21 cellular contexts compared by ENCODE assay signal in genomic region chr7:4013793-4014192, GRCh38.
A peak's percentile ranks its signal among the peaks of the same experiment; 100 is the strongest.
DNase-seq lines count a peak whose midpoint lies in the region; ATAC-seq and TF ChIP-seq lines count a peak whose summit lies in the region.
"Had no signal": no experiment of that assay in that cellular context is flagged by ENCODE, and none has a peak within 500 bp of the region (broad histone marks: within the 10 kb centered on the region; RNA-seq: fewer than 3 reads in every experiment).

No MANE protein-coding gene starts in this region.

- peaks cover 7% of the 10 kb centered on the region for H3K4me1 ChIP-seq in BLaER1
- peaks cover 38% of the 10 kb centered on the region for H3K4me1 ChIP-seq in GM23338 (ENCODE audit: insufficient read depth)
- H3K4me1 ChIP-seq in sigmoid colon, result peaks cover 0 to 16% (median 5%) of the 10 kb centered on the region in 4 donors
- H3K4me1 ChIP-seq in CD8-positive, alpha-beta memory T cell (ENCODE audit: insufficient read depth, low read length), result no peaks in the 10 kb centered on the region
- H3K4me1 ChIP-seq: A549, SJSA1 had no signal

- H3K9me3 ChIP-seq in BLaER1, result peaks cover 19% of the 10 kb centered on the region
- no peaks in the 10 kb centered on the region for H3K9me3 ChIP-seq in sigmoid colon
- no peaks in the 10 kb centered on the region for H3K9me3 ChIP-seq in CD8-positive, alpha-beta memory T cell (ENCODE audit: low read length)

- H3K36me3 ChIP-seq in BLaER1, result no peaks in the 10 kb centered on the region
- H3K36me3 ChIP-seq in GM23338 (ENCODE audit: insufficient read depth), result no peaks in the 10 kb centered on the region
- peaks cover 0 to 5% (median 0%) of the 10 kb centered on the region in 4 donors for H3K36me3 ChIP-seq in sigmoid colon
- H3K36me3 ChIP-seq in CD8-positive, alpha-beta memory T cell (ENCODE audit: insufficient read depth, low read length), result no peaks in the 10 kb centered on the region

- H3K27me3 ChIP-seq in BLaER1, result no peaks in the 10 kb centered on the region
- H3K27me3 ChIP-seq in GM23338 (ENCODE audit: insufficient read depth), result no peaks in the 10 kb centered on the region
- no peaks in the 10 kb centered on the region for H3K27me3 ChIP-seq in sigmoid colon
- no peaks in the 10 kb centered on the region for H3K27me3 ChIP-seq in CD8-positive, alpha-beta memory T cell (ENCODE audit: insufficient read depth, low read length, poor library complexity, severe bottlenecking)
- H3K27me3 ChIP-seq: SJSA1 had no signal

- no peak overlapping the region for H3K4me3 Mint-ChIP-seq in GM23338
- H3K4me3 Mint-ChIP-seq in glutamatergic neuron (ENCODE audit: unreplicated experiment), result peak overlapping the region; percentile 69
- H3K4me3 Mint-ChIP-seq in CD8-positive, alpha-beta memory T cell, result no peak overlapping the region
- H3K4me3 Mint-ChIP-seq: B cell; CD4-positive, CD25-positive, alpha-beta regulatory T cell; IgD-negative memory B cell had no signal

- peaks cover 32% of the 10 kb centered on the region for H3K36me3 Mint-ChIP-seq in GM23338 (ENCODE audit: low read depth)
- H3K36me3 Mint-ChIP-seq in glutamatergic neuron (ENCODE audit: unreplicated experiment), result peaks cover 25% of the 10 kb centered on the region
- no peaks in the 10 kb centered on the region for H3K36me3 Mint-ChIP-seq in CD8-positive, alpha-beta memory T cell
- H3K36me3 Mint-ChIP-seq: IgD-negative memory B cell had no signal

- intact Hi-C loops in sigmoid colon (cut with DNase I), result no loop called here

- H3K27me3 Mint-ChIP-seq in GM23338 (ENCODE audit: insufficient read depth, low read depth, poor library complexity), result peaks cover 5% of the 10 kb centered on the region
- H3K27me3 Mint-ChIP-seq in glutamatergic neuron (ENCODE audit: unreplicated experiment), result peaks cover 16% of the 10 kb centered on the region
- H3K27me3 Mint-ChIP-seq in CD8-positive, alpha-beta memory T cell, result peaks cover 8 to 13% of the 10 kb centered on the region in 2 donors
- H3K27me3 Mint-ChIP-seq: CD4-positive, CD25-positive, alpha-beta regulatory T cell had no signal

- peaks cover 7% of the 10 kb centered on the region; the same call in 1 of the 2 replicates for H3F3A ChIP-seq in GM23338 (replicated peaks; ENCODE audit: low read depth)

- H3K27ac ChIP-seq in BLaER1 (no peak overlapping the region), GM23338 (ENCODE audit: low read depth) (no peak overlapping the region), sigmoid colon (peak overlapping the region in 3 of 4 donors; percentile 14 to 46 (median 26))
- H3K27ac ChIP-seq in CD8-positive, alpha-beta memory T cell (ENCODE audit: low read depth, low read length), result no peak overlapping the region
- H3K27ac ChIP-seq: A549, SJSA1 had no signal

- ATAC-seq in GM23338, result peak; percentile 27; the same call in 2 of the 3 replicates
- ATAC-seq: A549, HCT116, Right ventricle myocardium inferior had no signal

- no peak for DNase-seq in GM23338 (ENCODE audit: low spot score)
- DNase-seq in glutamatergic neuron, result peak; percentile 69
- DNase-seq in sigmoid colon, result no peak
- DNase-seq in activated CD4-positive, CD25-positive, alpha-beta regulatory T cell treated with anti-CD3 and anti-CD28 coated beads, Interleukin-2, amount 50 U/mL, for 72 hours, result no peak
- DNase-seq in CD8-positive, alpha-beta memory T cell, result no peak
- DNase-seq in NOMO-1 treated with DMSO at 0.1 percent for 48 hours (lab: John Stamatoyannopoulos, UW; ENCODE audit: unreplicated experiment), result no peak
- DNase-seq: CD4-positive, CD25-positive, alpha-beta regulatory T cell; COR-L47; DMS 273 treated with DMSO at 0.1 percent for 48 hours; DMS79 treated with DMSO at 0.1 percent for 48 hours; NCI-H1694 treated with DMSO at 0.1 percent for 48 hours; NCI-H2081 treated with DMSO at 0.1 percent for 48 hours; NCI-H2171 treated with DMSO at 0.1 percent for 48 hours; NCI-H524 treated with DMSO at 0.1 percent for 48 hours had no signal

- TF ChIP-seq EP300 in sigmoid colon (IDR thresholded peaks at IDR 0.05), result no peak

- no peak overlapping the region for H3K27ac Mint-ChIP-seq in GM23338
- H3K27ac Mint-ChIP-seq in glutamatergic neuron (ENCODE audit: unreplicated experiment), result peak overlapping the region; percentile 70
- no peak overlapping the region for H3K27ac Mint-ChIP-seq in CD8-positive, alpha-beta memory T cell
- H3K27ac Mint-ChIP-seq: B cell; CD4-positive, CD25-positive, alpha-beta regulatory T cell; IgD-negative memory B cell had no signal

- POLR2A ChIA-PET in CD8-positive, alpha-beta memory T cell (lab: Charles Lee), result no interaction called here

- WGBS in sigmoid colon, 2 donors, result 69 to 86% methylated on average over 10 of the region's 10 CpGs

- no peak overlapping the region for H2AFZ ChIP-seq in GM23338

- H4K20me1 ChIP-seq in BLaER1, result no peaks in the 10 kb centered on the region
- no peaks in the 10 kb centered on the region for H4K20me1 ChIP-seq in GM23338 (replicated peaks; ENCODE audit: insufficient read depth)

- TF ChIP-seq CTCF in GM23338 (conservative IDR thresholded peaks at IDR 0.05; ENCODE audit: low read depth in 2 of 2) (no peak), glutamatergic neuron (IDR thresholded peaks at IDR 0.05; ENCODE audit: partially characterized antibody, unreplicated experiment) (no peak), sigmoid colon (IDR thresholded peaks at IDR 0.05) (no peak)

- H3K9ac ChIP-seq in BLaER1, result no peak overlapping the region

- H3K9me3 Mint-ChIP-seq in GM23338 (peaks cover 17% of the 10 kb centered on the region; the same call in 2 of the 3 replicates), glutamatergic neuron (ENCODE audit: unreplicated experiment) (peaks cover 28% of the 10 kb centered on the region)
- H3K9me3 Mint-ChIP-seq in CD8-positive, alpha-beta memory T cell, result peaks cover 0 to 5% (median 3%) of the 10 kb centered on the region in 5 donors

- H3K4me3 ChIP-seq in BLaER1, result no peak overlapping the region
- no peak overlapping the region for H3K4me3 ChIP-seq in GM23338
- no peak overlapping the region for H3K4me3 ChIP-seq in sigmoid colon
- no peak overlapping the region for H3K4me3 ChIP-seq in CD8-positive, alpha-beta memory T cell (ENCODE audit: low read length)
- H3K4me3 ChIP-seq: A549, SJSA1 had no signal

- H3K9me2 ChIP-seq in GM23338 (ENCODE audit: insufficient read depth), result no peaks in the 10 kb centered on the region; the same call in 1 of the 2 replicates

- H3K4me2 ChIP-seq in BLaER1 (peak overlapping the region; percentile 31), GM23338 (no peak overlapping the region)
- H3K4me2 ChIP-seq: A549 had no signal

- CTCF ChIA-PET in CD8-positive, alpha-beta memory T cell (lab: Charles Lee), result no interaction called here

- H3K79me2 ChIP-seq in GM23338 (replicated peaks; ENCODE audit: insufficient read depth), result no peaks in the 10 kb centered on the region

- peaks cover 41% of the 10 kb centered on the region for H3K4me1 Mint-ChIP-seq in GM23338
- peaks cover 45% of the 10 kb centered on the region for H3K4me1 Mint-ChIP-seq in glutamatergic neuron (ENCODE audit: low read depth, unreplicated experiment)
- H3K4me1 Mint-ChIP-seq in CD8-positive, alpha-beta memory T cell, result no peaks in the 10 kb centered on the region
- H3K4me1 Mint-ChIP-seq: B cell; CD4-positive, CD25-positive, alpha-beta regulatory T cell; IgD-negative memory B cell had no signal

- no peak for TF ChIP-seq POLR2A in sigmoid colon (IDR thresholded peaks at IDR 0.05)

TF ChIP-seq in GM23338, 12 proteins besides CTCF, POLR2A, EP300 and RAD21 (continues in another document):
- no peak for TF ChIP-seq EZH2phosphoT487 (IDR thresholded peaks at IDR 0.05; ENCODE audit: unreplicated experiment)
- TF ChIP-seq EZH2 (IDR thresholded peaks at IDR 0.05; ENCODE audit: low read depth, unreplicated experiment), result no peak
- no peak for TF ChIP-seq POLR2AphosphoS5 (IDR thresholded peaks at IDR 0.05; ENCODE audit: low read depth)
- TF ChIP-seq ZNF331 (CRISPR knock-in tag; IDR thresholded peaks at IDR 0.05; ENCODE audit: low read depth), result no peak
- TF ChIP-seq JUNB (IDR thresholded peaks at IDR 0.05; ENCODE audit: unreplicated experiment), result no peak
- TF ChIP-seq, protein P1, sequence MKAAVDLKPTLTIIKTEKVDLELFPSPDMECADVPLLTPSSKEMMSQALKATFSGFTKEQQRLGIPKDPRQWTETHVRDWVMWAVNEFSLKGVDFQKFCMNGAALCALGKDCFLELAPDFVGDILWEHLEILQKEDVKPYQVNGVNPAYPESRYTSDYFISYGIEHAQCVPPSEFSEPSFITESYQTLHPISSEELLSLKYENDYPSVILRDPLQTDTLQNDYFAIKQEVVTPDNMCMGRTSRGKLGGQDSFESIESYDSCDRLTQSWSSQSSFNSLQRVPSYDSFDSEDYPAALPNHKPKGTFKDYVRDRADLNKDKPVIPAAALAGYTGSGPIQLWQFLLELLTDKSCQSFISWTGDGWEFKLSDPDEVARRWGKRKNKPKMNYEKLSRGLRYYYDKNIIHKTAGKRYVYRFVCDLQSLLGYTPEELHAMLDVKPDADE (IDR thresholded peaks at IDR 0.05), result no peak
- no peak for TF ChIP-seq REST (IDR thresholded peaks at IDR 0.05; ENCODE audit: unreplicated experiment)
- no peak for TF ChIP-seq NANOG (IDR thresholded peaks at IDR 0.05; ENCODE audit: borderline replicate concordance)

Comparison
In these comparisons a context has a peak if more than half of its experiments do, and no peak if none do; other contexts are left out.
1. H3K27ac ChIP-seq: peak in sigmoid colon (3 of 4); none in BLaER1 (single experiment), GM23338 (single experiment) and CD8-positive, alpha-beta memory T cell (single experiment).